Comparison of ENCODE assay signal across 20 cellular contexts in the genomic region with DNA sequence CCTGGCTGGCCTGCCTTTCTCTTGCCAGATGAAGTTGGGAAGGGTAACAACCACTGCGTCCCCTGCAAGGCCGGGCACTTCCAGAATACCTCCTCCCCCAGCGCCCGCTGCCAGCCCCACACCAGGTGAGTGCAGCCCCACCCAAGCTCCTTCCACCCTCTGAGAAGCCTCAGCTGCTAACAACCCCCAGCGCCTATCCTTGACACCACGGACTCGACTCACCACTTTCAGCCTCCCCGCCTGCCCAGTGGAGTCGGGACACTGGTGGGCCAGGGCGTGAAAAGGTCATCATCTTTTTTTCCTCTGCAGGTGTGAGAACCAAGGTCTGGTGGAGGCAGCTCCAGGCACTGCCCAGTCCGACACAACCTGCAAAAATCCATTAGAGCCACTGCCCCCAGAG. TPM values are rescaled to one million over a fixed set of nuclear protein-coding genes. Genes with fewer than 3 reads are reported as not detected.
A peak's percentile ranks its signal among the peaks of the same experiment; 100 is the strongest.
DNase-seq lines count a peak whose midpoint lies in the region; ATAC-seq, FAIRE-seq and TF ChIP-seq lines count a peak whose summit lies in the region.
"Had no signal": no experiment of that assay in that cellular context is flagged by ENCODE, and none has a peak within 500 bp of the region (broad histone marks: within the 10 kb centered on the region; RNA-seq: fewer than 3 reads in every experiment).

No MANE protein-coding gene starts in this region.

- dilution Hi-C loops in keratinocyte (cut with MboI; ENCODE audit: extremely low pct_ligation_motif_present, low sequenced_read_pairs): no loop called here

- no peak for TF ChIP-seq POLR2A in A549 (IDR thresholded peaks at IDR 0.05; ENCODE audit: low read length)

- H3K79me2 ChIP-seq in keratinocyte (ENCODE audit: control insufficient read depth, insufficient read depth, low read length): peaks cover 52% of the 10 kb centered on the region

- H3K9me3 ChIP-seq in A549: no peaks in the 10 kb centered on the region
- no peaks in the 10 kb centered on the region for H3K9me3 ChIP-seq in keratinocyte (ENCODE audit: control insufficient read depth, low read depth, low read length)
- H3K9me3 ChIP-seq: upper lobe of right lung had no signal

- peaks cover 32 to 53% of the 10 kb centered on the region in 2 experiments for H3K36me3 ChIP-seq in keratinocyte (ENCODE audit: control insufficient read depth in 2 of 2, extremely low read depth in 1 of 2, insufficient read depth in 2 of 2, low read length in 2 of 2)

- H3K27ac ChIP-seq in A549 (peak overlapping the region; percentile 5 to 67; a peak in 3 of 6 replicates), RWPE1 (peak overlapping the region; percentile 88), keratinocyte (ENCODE audit: control insufficient read depth, insufficient read depth, low read length) (no peak overlapping the region)
- H3K27ac ChIP-seq: SK-N-MC had no signal

- 79% methylated on average over 11 of the region's 11 CpGs for WGBS in A549 (ENCODE audit: missing lambda C conversion rate)

- CTCF ChIA-PET in A549 (lab: Yijun Ruan, JAX) (interaction anchor here (1.7 to 7.0 kb wide), 7 partner anchors 23 to 79 kb away, joined by 5 to 51 read pairs (median 9); no protein-coding TSS in a partner anchor), RWPE1 (lab: Yijun Ruan, JAX) (interaction anchor here (0.7 kb wide), 1 partner anchor 67 kb away, joined by 3 read pairs; no protein-coding TSS in a partner anchor)

- H3K4me3 ChIP-seq in A549 (0 out of 3 replicates have a peak overlapping the region, but pooled peaks have one; percentile 10), keratinocyte (ENCODE audit: control insufficient read depth in 2 of 3, extremely low read depth in 1 of 3, insufficient read depth in 2 of 3, low read depth in 1 of 3, low read length in 3 of 3) (peak overlapping the region in 2 of 3 experiments; percentile 29 to 37)
- H3K4me3 ChIP-seq: SK-N-MC had no signal

- no peak for TF ChIP-seq RAD21 in A549 (conservative IDR thresholded peaks at IDR 0.05 in 1 of 2, IDR thresholded peaks at IDR 0.05 in 1 of 2)

- H2AFZ ChIP-seq in keratinocyte (ENCODE audit: control insufficient read depth, low read length): no peak overlapping the region

- H4K20me1 ChIP-seq in keratinocyte (ENCODE audit: control insufficient read depth, extremely low read depth, insufficient read depth, low read length): no peaks in the 10 kb centered on the region

- DNase-seq in A549 (ENCODE audit: low read depth in 1 of 2, low spot score in 1 of 2): no peak
- no peak for DNase-seq in RWPE1 (ENCODE audit: low spot score)
- DNase-seq in keratinocyte (ENCODE audit: low read depth, low spot score): no peak
- DNase-seq in D721Med (ENCODE audit: insufficient read length, low spot score): no peak
- DNase-seq in UCSD-AML1 (lab: John Stamatoyannopoulos, UW; ENCODE audit: unreplicated experiment): no peak
- DNase-seq: ACHN; activated CD4-positive, alpha-beta T cell treated with anti-CD3 and anti-CD28 coated beads for 36 hours; activated gamma-delta T cell; CD8-positive, alpha-beta memory T cell; glutamatergic neuron; MV-4-11; NCI-H526 treated with DMSO at 0.1 percent for 48 hours; OCI-M1; stimulated activated naive B cell treated with anti-CD40 and anti-IgM and Interleukin-4, amounts not matched to agents 10 μg/mL and 1 μg/mL and 100 μg/mL, for 72 hours; T1000; upper lobe of right lung had no signal

- TF ChIP-seq EP300 in A549 (IDR thresholded peaks at IDR 0.05): no peak

- H3K27me3 ChIP-seq in keratinocyte (ENCODE audit: control insufficient read depth, extremely low read depth, insufficient read depth, low read length): no peaks in the 10 kb centered on the region
- H3K27me3 ChIP-seq: upper lobe of right lung had no signal

- no peak overlapping the region for H3K9ac ChIP-seq in keratinocyte (ENCODE audit: control insufficient read depth, extremely low read depth, insufficient read depth, low read length)

- H3K4me1 ChIP-seq in A549: peaks cover 61% of the 10 kb centered on the region
- peaks cover 37% of the 10 kb centered on the region for H3K4me1 ChIP-seq in keratinocyte (ENCODE audit: control insufficient read depth, extremely low read depth, insufficient read depth, low read length)

- POLR2A ChIA-PET in A549 (lab: Yijun Ruan, JAX): no interaction called here
- POLR2A ChIA-PET in RWPE1 (lab: Yijun Ruan, JAX; ENCODE audit: low non-redundant PET): interaction anchor here (0.6 kb wide), 1 partner anchor 670 kb away, joined by 3 read pairs; no protein-coding TSS in a partner anchor

- peaks cover 5% of the 10 kb centered on the region for H3K9me1 ChIP-seq in keratinocyte (ENCODE audit: control insufficient read depth, extremely low read depth, insufficient read depth, low read length)

- H3K4me2 ChIP-seq in A549 (peak overlapping the region; percentile 98), keratinocyte (ENCODE audit: control insufficient read depth, extremely low read depth, insufficient read depth, low read depth, low read length) (peak overlapping the region; percentile 96)

- TF ChIP-seq CTCF in A549 (IDR thresholded peaks at IDR 0.05): no peak
- no peak for TF ChIP-seq CTCF in RWPE1 (conservative IDR thresholded peaks at IDR 0.05; ENCODE audit: low read depth)
- TF ChIP-seq CTCF in keratinocyte (optimal IDR thresholded peaks at IDR 0.05 in 1 of 3, IDR thresholded peaks at IDR 0.05 in 1 of 3, conservative IDR thresholded peaks at IDR 0.05 in 1 of 3; ENCODE audit: extremely low read depth in 1 of 3, insufficient read depth in 2 of 3, low read length in 3 of 3): no peak
- TF ChIP-seq CTCF in D721Med (IDR thresholded peaks at IDR 0.05; ENCODE audit: insufficient read depth, missing control alignments): no peak

- ATAC-seq in A549 (no peak), GM21423 (IDR thresholded peaks at IDR 0.05; ENCODE audit: unreplicated experiment) (no peak)
- ATAC-seq: activated CD4-positive, alpha-beta T cell treated with anti-CD3 and anti-CD28 coated beads for 36 hours; stimulated activated naive B cell treated with anti-CD40 and anti-IgM and Interleukin-4, amounts not matched to agents 10 μg/mL and 1 μg/mL and 100 μg/mL, for 72 hours; upper lobe of right lung had no signal

- FAIRE-seq in A549 (lab: Jason Lieb, UNC) (no peak), keratinocyte (lab: Jason Lieb, UNC) (no peak), D721Med (lab: Jason Lieb, UNC) (no peak)
- FAIRE-seq: GM19239 had no signal

RNA-seq across cellular contexts. Expression of gene LTBR, which starts 2.1 kb away (rescaled TPM):
- polyA plus RNA-seq in A549 (2011; rRNA removed): 57.3 and 63.9 TPM in 2 replicates
- 72.7 and 103 TPM in 2 replicates for polyA plus RNA-seq in A549 (2012; cell fraction: cytosol; rRNA removed)
- 137 and 148 TPM in 2 replicates for polyA plus RNA-seq in A549 (2012; cell fraction: nucleus; rRNA removed)
- 90.4 to 110 TPM (median 109 TPM) in 3 replicates for polyA plus RNA-seq in A549 (2017; fragmentation: RNase III; extraction: RNeasy Plus Mini Kit Qiagen cat#74134 plus additional on column Dnase treatment)
- polyA minus RNA-seq in A549 (2011; rRNA and poly(A)+ RNA removed): 47.1 and 54.7 TPM in 2 replicates
- 39.5 to 101 TPM (median 42.7 TPM) in 3 replicates for polyA plus RNA-seq in keratinocyte
- polyA plus RNA-seq in keratinocyte (2011; ENCODE audit: low read depth): 71.5 TPM
- polyA plus RNA-seq in keratinocyte (2011; cell fraction: cytosol; rRNA removed): 39.8 and 91.6 TPM in 2 replicates
- polyA plus RNA-seq in keratinocyte (2011; cell fraction: nucleus; rRNA removed): 116 and 157 TPM in 2 replicates
- polyA plus RNA-seq in keratinocyte (2012; ENCODE audit: low replicate concordance): 81.1 and 123 TPM in 2 replicates
- 25.5 to 123 TPM (median 30.4 TPM) in 3 replicates for polyA minus RNA-seq in keratinocyte
- polyA minus RNA-seq in keratinocyte (2011; cell fraction: cytosol; rRNA and poly(A)+ RNA removed): 90.2 TPM
- 52.7 and 58.7 TPM in 2 replicates for polyA minus RNA-seq in keratinocyte (2011; cell fraction: nucleus; rRNA and poly(A)+ RNA removed)
- polyA plus RNA-seq: CD8-positive, alpha-beta memory T cell had no signal

RNA-seq across cellular contexts. Expression of gene SCNN1A, which starts 10.7 kb away (rescaled TPM):
- polyA plus RNA-seq in A549 (2011; rRNA removed) (7.0 and 7.6 TPM in 2 replicates), A549 (2017; fragmentation: RNase III; extraction: RNeasy Plus Mini Kit Qiagen cat#74134 plus additional on column Dnase treatment) (4.3 to 6.0 TPM (median 5.7 TPM) in 3 replicates), keratinocyte (3.8 to 13.2 TPM (median 11.1 TPM) in 3 replicates)
- polyA plus RNA-seq in A549 (2012; cell fraction: cytosol; rRNA removed): 4.2 and 6.8 TPM in 2 replicates
- polyA plus RNA-seq in A549 (2012; cell fraction: nucleus; rRNA removed): 14.1 and 14.4 TPM in 2 replicates
- polyA minus RNA-seq in A549 (2011; rRNA and poly(A)+ RNA removed): 6.4 and 12.4 TPM in 2 replicates
- polyA plus RNA-seq in keratinocyte (2011; ENCODE audit: low read depth): 21.9 TPM
- polyA plus RNA-seq in keratinocyte (2011; cell fraction: cytosol; rRNA removed): 4.1 and 4.5 TPM in 2 replicates
- 20.5 and 22.3 TPM in 2 replicates for polyA plus RNA-seq in keratinocyte (2011; cell fraction: nucleus; rRNA removed)
- polyA plus RNA-seq in keratinocyte (2012; ENCODE audit: low replicate concordance): 12.9 and 30.9 TPM in 2 replicates
- polyA minus RNA-seq in keratinocyte: 9.3 to 37.2 TPM (median 15.6 TPM) in 3 replicates
- polyA minus RNA-seq in keratinocyte (2011; cell fraction: cytosol; rRNA and poly(A)+ RNA removed): 5.0 TPM
- polyA minus RNA-seq in keratinocyte (2011; cell fraction: nucleus; rRNA and poly(A)+ RNA removed): 7.4 and 9.9 TPM in 2 replicates

RNA-seq across cellular contexts. Expression of gene TNFRSF1A, which starts 44.2 kb away (rescaled TPM):
- polyA plus RNA-seq in A549 (2011; rRNA removed): 460 and 621 TPM in 2 replicates
- polyA plus RNA-seq in A549 (2012; cell fraction: cytosol; rRNA removed): 275 and 344 TPM in 2 replicates
- 409 and 455 TPM in 2 replicates for polyA plus RNA-seq in A549 (2012; cell fraction: nucleus; rRNA removed)
- 324 to 416 TPM (median 367 TPM) in 3 replicates for polyA plus RNA-seq in A549 (2017; fragmentation: RNase III; extraction: RNeasy Plus Mini Kit Qiagen cat#74134 plus additional on column Dnase treatment)
- polyA minus RNA-seq in A549 (2011; rRNA and poly(A)+ RNA removed): 307 and 325 TPM in 2 replicates
- polyA plus RNA-seq in keratinocyte: 54.0 to 157 TPM (median 101 TPM) in 3 replicates
- polyA plus RNA-seq in keratinocyte (2011; ENCODE audit: low read depth): 24.9 TPM
- polyA plus RNA-seq in keratinocyte (2011; cell fraction: cytosol; rRNA removed): 87.5 and 120 TPM in 2 replicates
- polyA plus RNA-seq in keratinocyte (2011; cell fraction: nucleus; rRNA removed): 212 and 216 TPM in 2 replicates
- polyA plus RNA-seq in keratinocyte (2012; ENCODE audit: low replicate concordance): 88.6 and 105 TPM in 2 replicates
- 62.7 to 254 TPM (median 79.8 TPM) in 3 replicates for polyA minus RNA-seq in keratinocyte
- polyA minus RNA-seq in keratinocyte (2011; cell fraction: cytosol; rRNA and poly(A)+ RNA removed): 106 TPM
- polyA minus RNA-seq in keratinocyte (2011; cell fraction: nucleus; rRNA and poly(A)+ RNA removed): 109 and 203 TPM in 2 replicates

RNA-seq across cellular contexts. Expression of gene CD27, which starts 58.7 kb away (rescaled TPM):
- polyA plus RNA-seq in A549 (2011; rRNA removed) (not detected in 2 replicates), A549 (2017; fragmentation: RNase III; extraction: RNeasy Plus Mini Kit Qiagen cat#74134 plus additional on column Dnase treatment) (not detected in 3 replicates), keratinocyte (not detected in 3 replicates)
- not detected in 2 replicates for polyA plus RNA-seq in A549 (2012; cell fraction: cytosol; rRNA removed)
- not detected in 2 replicates for polyA plus RNA-seq in A549 (2012; cell fraction: nucleus; rRNA removed)
- not detected in 2 replicates for polyA minus RNA-seq in A549 (2011; rRNA and poly(A)+ RNA removed)
- polyA plus RNA-seq in keratinocyte (2011; ENCODE audit: low read depth): not detected
- not detected in 2 replicates for polyA plus RNA-seq in keratinocyte (2011; cell fraction: cytosol; rRNA removed)
- polyA plus RNA-seq in keratinocyte (2011; cell fraction: nucleus; rRNA removed): not detected in 2 replicates
- not detected in 2 replicates for polyA plus RNA-seq in keratinocyte (2012; ENCODE audit: low replicate concordance)
- not detected in 3 replicates for polyA minus RNA-seq in keratinocyte
- polyA minus RNA-seq in keratinocyte (2011; cell fraction: cytosol; rRNA and poly(A)+ RNA removed): not detected
- not detected in 2 replicates for polyA minus RNA-seq in keratinocyte (2011; cell fraction: nucleus; rRNA and poly(A)+ RNA removed)
- polyA plus RNA-seq: endothelial cell of umbilical vein had no signal
